In the genomic region with DNA sequence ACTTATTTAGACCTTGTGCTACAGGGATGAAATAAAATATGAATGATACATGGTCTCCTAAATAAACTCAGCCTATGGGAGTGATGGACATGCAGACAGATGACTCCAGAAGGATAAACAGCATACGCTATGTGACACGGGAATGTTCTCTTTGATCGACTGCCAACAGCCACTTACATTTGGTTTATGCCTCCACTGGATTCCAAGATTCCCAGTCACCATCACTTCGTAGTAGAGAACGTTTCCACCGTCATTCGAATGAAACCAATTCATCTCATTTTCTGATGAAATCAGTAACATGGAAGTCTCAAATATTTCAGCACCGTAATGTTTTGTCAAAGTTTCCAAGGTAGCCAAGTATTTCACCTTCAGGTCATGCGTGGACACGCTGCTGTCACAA, we compare ENCODE assay signal across 33 cellular contexts.
"Had no signal": no experiment of that assay in that cellular context is flagged by ENCODE, and none has a peak within 500 bp of the region (broad histone marks: within the 10 kb centered on the region; RNA-seq: fewer than 3 reads in every experiment).

No MANE protein-coding gene starts in this region.

- H3K27ac ChIP-seq: cardiac muscle cell, Peyer's patch, WERI-Rb-1 had no signal

- H3K4me3 ChIP-seq: cardiac muscle cell, Peyer's patch had no signal

- H3K9me3 ChIP-seq: Peyer's patch had no signal

- H3K27me3 ChIP-seq: cardiac muscle cell, Peyer's patch had no signal

- ATAC-seq: activated CD8-positive, alpha-beta memory T cell treated with anti-CD3 and anti-CD28 coated beads, Interleukin-2, amount 10 ng/mL, durations not matched to agents 7 days and 5 days; activated naive CD8-positive, alpha-beta T cell treated with anti-CD3 and anti-CD28 coated beads, Interleukin-2, amount 50 U/mL, for 24 hours; PC-3; SK-N-SH treated with all-trans-retinoic acid at 6 μM for 48 hours; T-cell had no signal

- DNase-seq: activated CD4-positive, alpha-beta memory T cell treated with anti-CD3 and anti-CD28 coated beads, Interleukin-2, amount 10 ng/mL, durations not matched to agents 7 days and 5 days; activated CD4-positive, alpha-beta T cell treated with anti-CD3 and anti-CD28 coated beads for 1 hour; activated CD4-positive, alpha-beta T cell treated with anti-CD3 and anti-CD28 coated beads for 48 hours; activated CD4-positive, CD25-positive, alpha-beta regulatory T cell; activated CD8-positive, alpha-beta memory T cell treated with anti-CD3 and anti-CD28 coated beads for 24 hours; activated CD8-positive, alpha-beta memory T cell treated with anti-CD3 and anti-CD28 coated beads, Interleukin-2, amount 10 ng/mL, durations not matched to agents 7 days and 5 days; activated CD8-positive, alpha-beta memory T cell treated with anti-CD3 and anti-CD28 coated beads, Interleukin-2, amount 50 U/mL, for 48 hours; activated effector memory CD4-positive, alpha-beta T cell treated with Interleukin-2 at 50 U/mL for 16 hours; activated naive CD4-positive, alpha-beta T cell treated with anti-CD3 and anti-CD28 coated beads, Interleukin-2, amount 10 ng/mL, durations not matched to agents 7 days and 5 days; activated naive CD8-positive, alpha-beta T cell treated with anti-CD3 and anti-CD28 coated beads, Interleukin-2, amount 50 U/mL, for 24 hours; activated T-cell treated with anti-CD3 and anti-CD28 coated beads, Interleukin-2, amount 50 U/mL, for 48 hours; anterior cingulate cortex; Karpas-422; KBM-7; NCI-H1105; NCI-H1417 treated with DMSO at 0.1 percent for 48 hours; NCI-H2029 treated with DMSO at 0.1 percent for 48 hours; NCI-H2107; NCI-H2171; NCI-H510A; NCI-H526; NCI-H748 treated with DMSO at 0.1 percent for 48 hours; NK-92 treated with Interleukin-12 subunit alpha and Interleukin-12 subunit beta, amount 100 ng/mL, for 24 hours; PC-3; Peyer's patch; RPMI8226; SIG-M5; T-cell; T-helper 2 cell; T-helper 9 cell; WERI-Rb-1 had no signal
